29 cellular contexts compared by ENCODE assay signal in genomic region chr2:9266711-9267110, GRCh38.
DNase-seq lines count a peak whose midpoint lies in the region; ATAC-seq and TF ChIP-seq lines count a peak whose summit lies in the region.
"Had no signal": no experiment of that assay in that cellular context is flagged by ENCODE, and none has a peak within 500 bp of the region (broad histone marks: within the 10 kb centered on the region; RNA-seq: fewer than 3 reads in every experiment).

No MANE protein-coding gene starts in this region.

- in situ Hi-C loops in astrocyte of the cerebellum (cut with HindIII; ENCODE audit: low sequenced_read_pairs): no loop called here

- TF ChIP-seq RAD21 in SK-N-SH (IDR thresholded peaks at IDR 0.05; ENCODE audit: low read length): no peak

- POLR2A ChIA-PET in SK-N-SH (lab: Yijun Ruan, JAX): no interaction called here
- POLR2A ChIA-PET in activated CD4-positive, alpha-beta memory T cell treated with anti-CD3 and anti-CD28 coated beads for 36 hours (lab: Charles Lee): no interaction called here

- no peak overlapping the region for H3K4me2 ChIP-seq in SK-N-SH
- H3K4me2 ChIP-seq: hepatocyte, KMS-11 had no signal

- H3K9me2 ChIP-seq in SK-N-SH: no peaks in the 10 kb centered on the region

- WGBS in SK-N-SH (ENCODE audit: low lambda C conversion rate): 88% methylated on average over 5 of the region's 5 CpGs

- H2AFZ ChIP-seq in SK-N-SH (ENCODE audit: low read depth): no peak overlapping the region
- H2AFZ ChIP-seq: hepatocyte had no signal

- no peaks in the 10 kb centered on the region for H3K27me3 Mint-ChIP-seq in osteocyte (ENCODE audit: unreplicated experiment)
- H3K27me3 Mint-ChIP-seq in activated CD4-positive, alpha-beta memory T cell treated with anti-CD3 and anti-CD28 coated beads for 36 hours: peaks cover 3% of the 10 kb centered on the region
- H3K27me3 Mint-ChIP-seq: stimulated activated naive B cell treated with anti-CD40 and anti-IgM and Interleukin-4, amounts not matched to agents 10 μg/mL and 1 μg/mL and 100 μg/mL, for 72 hours; type B pancreatic cell had no signal

- no peaks in the 10 kb centered on the region for H3K27me3 ChIP-seq in SK-N-SH (ENCODE audit: insufficient read depth)
- H3K27me3 ChIP-seq: gastroesophageal sphincter, hepatocyte, ovary had no signal

- peaks cover 0 to 19% of the 10 kb centered on the region in 2 experiments for H3K36me3 ChIP-seq in SK-N-SH (replicated peaks in 1 of 2; ENCODE audit: control insufficient read depth in 1 of 2, insufficient read depth in 2 of 2, low read length in 1 of 2)
- H3K36me3 ChIP-seq: gastroesophageal sphincter, ovary had no signal

- intact Hi-C loops in activated CD4-positive, alpha-beta memory T cell treated with anti-CD3 and anti-CD28 coated beads for 36 hours (cut with micrococcal nuclease): no loop called here

- TF ChIP-seq POLR2A in NB4 (IDR thresholded peaks at IDR 0.05; ENCODE audit: extremely low read depth, insufficient read length): no peak

- no peak for ATAC-seq in SK-N-SH treated with all-trans-retinoic acid at 6 μM for 48 hours
- no peak for ATAC-seq in HG02885 (IDR thresholded peaks at IDR 0.05; ENCODE audit: poor library complexity, unreplicated experiment)
- ATAC-seq: activated naive CD8-positive, alpha-beta T cell treated with anti-CD3 and anti-CD28 coated beads, Interleukin-2, amount 50 U/mL, for 24 hours; gastroesophageal sphincter; natural killer cell treated with Interleukin-12 subunit alpha and Interleukin-12 subunit beta and Interleukin-15 and Interleukin-18, amount 100 ng/mL, for 72 hours; stimulated activated naive B cell treated with anti-CD40 and anti-IgM and Interleukin-4, amounts not matched to agents 10 μg/mL and 1 μg/mL and 100 μg/mL, for 72 hours had no signal

- H3K4me3 ChIP-seq in SK-N-SH (ENCODE audit: low read depth in 2 of 2, low read length in 1 of 2) (no peak overlapping the region), NB4 (ENCODE audit: low read depth, low read length) (no peak overlapping the region), astrocyte of the cerebellum (ENCODE audit: low read depth, low read length) (no peak overlapping the region)
- H3K4me3 ChIP-seq: gastroesophageal sphincter, hepatocyte, ovary had no signal

- peaks cover 5% of the 10 kb centered on the region for H3K36me3 Mint-ChIP-seq in osteocyte (ENCODE audit: unreplicated experiment)
- H3K36me3 Mint-ChIP-seq in activated CD4-positive, alpha-beta memory T cell treated with anti-CD3 and anti-CD28 coated beads for 36 hours: no peaks in the 10 kb centered on the region
- H3K36me3 Mint-ChIP-seq: CD4-positive, alpha-beta memory T cell; natural killer cell treated with Interleukin-12 subunit alpha and Interleukin-12 subunit beta and Interleukin-15 and Interleukin-18, amount 100 ng/mL, for 72 hours; stimulated activated naive B cell treated with anti-CD40 and anti-IgM and Interleukin-4, amounts not matched to agents 10 μg/mL and 1 μg/mL and 100 μg/mL, for 72 hours had no signal

- TF ChIP-seq EP300 in SK-N-SH (IDR thresholded peaks at IDR 0.05; ENCODE audit: borderline replicate concordance in 1 of 2, low read depth in 1 of 2, low read length in 1 of 2): no peak

- H3F3A ChIP-seq in SK-N-SH (replicated peaks; ENCODE audit: insufficient read depth): peaks cover 11% of the 10 kb centered on the region

- no peak overlapping the region for H3K4me3 Mint-ChIP-seq in osteocyte (ENCODE audit: unreplicated experiment)
- H3K4me3 Mint-ChIP-seq in activated CD4-positive, alpha-beta memory T cell treated with anti-CD3 and anti-CD28 coated beads for 36 hours: no peak overlapping the region
- H3K4me3 Mint-ChIP-seq: activated naive CD8-positive, alpha-beta T cell treated with anti-CD3 and anti-CD28 coated beads, Interleukin-2, amount 50 U/mL, for 24 hours; CD4-positive, alpha-beta memory T cell; natural killer cell treated with Interleukin-12 subunit alpha and Interleukin-12 subunit beta and Interleukin-15 and Interleukin-18, amount 100 ng/mL, for 72 hours; stimulated activated naive B cell treated with anti-CD40 and anti-IgM and Interleukin-4, amounts not matched to agents 10 μg/mL and 1 μg/mL and 100 μg/mL, for 72 hours; type B pancreatic cell had no signal

- no peaks in the 10 kb centered on the region for H3K9me3 ChIP-seq in SK-N-SH
- H3K9me3 ChIP-seq: gastroesophageal sphincter, ovary had no signal

- H3K27ac ChIP-seq in SK-N-SH (ENCODE audit: low read depth in 2 of 2, low read length in 1 of 2): peak overlapping the region; percentile 12 to 20; a peak in 3 of 4 replicates
- H3K27ac ChIP-seq: gastroesophageal sphincter, hepatocyte, KMS-11, ovary had no signal

- H3K27ac Mint-ChIP-seq in osteocyte (ENCODE audit: unreplicated experiment): peak overlapping the region; percentile 72
- H3K27ac Mint-ChIP-seq in activated CD4-positive, alpha-beta memory T cell treated with anti-CD3 and anti-CD28 coated beads for 36 hours: no peak overlapping the region
- H3K27ac Mint-ChIP-seq: activated naive CD8-positive, alpha-beta T cell treated with anti-CD3 and anti-CD28 coated beads, Interleukin-2, amount 50 U/mL, for 24 hours; CD4-positive, alpha-beta memory T cell; natural killer cell treated with Interleukin-12 subunit alpha and Interleukin-12 subunit beta and Interleukin-15 and Interleukin-18, amount 100 ng/mL, for 72 hours; stimulated activated naive B cell treated with anti-CD40 and anti-IgM and Interleukin-4, amounts not matched to agents 10 μg/mL and 1 μg/mL and 100 μg/mL, for 72 hours; type B pancreatic cell had no signal

- H4K20me1 ChIP-seq in SK-N-SH (ENCODE audit: insufficient read depth): peaks cover 48% of the 10 kb centered on the region

- no peak overlapping the region for H3K9ac ChIP-seq in SK-N-SH
- H3K9ac ChIP-seq: KMS-11 had no signal

- CTCF ChIA-PET in SK-N-SH (lab: Yijun Ruan, JAX): interaction anchor here (0.8 to 1.2 kb wide), 4 partner anchors 11 to 120 kb away, joined by 3 to 4 read pairs (median 3); no protein-coding TSS in a partner anchor
- CTCF ChIA-PET in activated CD4-positive, alpha-beta memory T cell treated with anti-CD3 and anti-CD28 coated beads for 36 hours (lab: Charles Lee): no interaction called here

- TF ChIP-seq CTCF in SK-N-SH (IDR thresholded peaks at IDR 0.05) (no peak), NB4 (IDR thresholded peaks at IDR 0.05; ENCODE audit: low read depth, low read length) (no peak), astrocyte of the cerebellum (IDR thresholded peaks at IDR 0.05; ENCODE audit: low read depth, low read length, missing control alignments) (no peak), osteocyte (IDR thresholded peaks at IDR 0.05) (no peak)

- DNase-seq in SK-N-SH (no peak), NB4 (ENCODE audit: low read depth) (peak; percentile 49), astrocyte of the cerebellum (ENCODE audit: low read depth) (peak; percentile 67), osteocyte (ENCODE audit: extremely low spot score, unreplicated experiment) (no peak), HUDEP-2 (lab: John Stamatoyannopoulos, UW; ENCODE audit: unreplicated experiment in 76 of 76) (no peak)
- no peak for DNase-seq in activated CD4-positive, alpha-beta memory T cell treated with anti-CD3 and anti-CD28 coated beads for 36 hours
- DNase-seq: 8988T; activated CD4-positive, CD25-positive, alpha-beta regulatory T cell; activated gamma-delta T cell treated with Interleukin-2 at 50 U/mL for 16 hours; activated naive CD8-positive, alpha-beta T cell treated with anti-CD3 and anti-CD28 coated beads, Interleukin-2, amount 50 U/mL, for 24 hours; activated T-cell treated with anti-CD3 and anti-CD28 coated beads, Interleukin-2, amount 50 U/mL, for 48 hours; AML-193; CD4-positive, alpha-beta memory T cell; NCI-H1436; NCI-H2081 treated with DMSO at 0.1 percent for 48 hours; NCI-H2227 treated with DMSO at 0.1 percent for 48 hours; NCI-H526; NK-92 treated with Interleukin-12 subunit alpha and Interleukin-12 subunit beta, amount 100 ng/mL, for 24 hours; ovary; stimulated activated naive B cell treated with anti-CD40 and anti-IgM and Interleukin-4, amounts not matched to agents 10 μg/mL and 1 μg/mL and 100 μg/mL, for 72 hours; substantia nigra; T-helper 1 cell had no signal

- H3K79me2 ChIP-seq in SK-N-SH (ENCODE audit: insufficient read depth): peaks cover 100% of the 10 kb centered on the region

- H3K4me1 Mint-ChIP-seq in osteocyte (ENCODE audit: unreplicated experiment): peaks cover 84% of the 10 kb centered on the region
- no peaks in the 10 kb centered on the region for H3K4me1 Mint-ChIP-seq in activated CD4-positive, alpha-beta memory T cell treated with anti-CD3 and anti-CD28 coated beads for 36 hours (ENCODE audit: low read depth)
- H3K4me1 Mint-ChIP-seq: activated naive CD8-positive, alpha-beta T cell treated with anti-CD3 and anti-CD28 coated beads, Interleukin-2, amount 50 U/mL, for 24 hours had no signal

- peaks cover 1% of the 10 kb centered on the region for H3K9me3 Mint-ChIP-seq in osteocyte (ENCODE audit: unreplicated experiment)
- no peaks in the 10 kb centered on the region for H3K9me3 Mint-ChIP-seq in activated CD4-positive, alpha-beta memory T cell treated with anti-CD3 and anti-CD28 coated beads for 36 hours
- H3K9me3 Mint-ChIP-seq: activated naive CD8-positive, alpha-beta T cell treated with anti-CD3 and anti-CD28 coated beads, Interleukin-2, amount 50 U/mL, for 24 hours; CD4-positive, alpha-beta memory T cell; natural killer cell treated with Interleukin-12 subunit alpha and Interleukin-12 subunit beta and Interleukin-15 and Interleukin-18, amount 100 ng/mL, for 72 hours; stimulated activated naive B cell treated with anti-CD40 and anti-IgM and Interleukin-4, amounts not matched to agents 10 μg/mL and 1 μg/mL and 100 μg/mL, for 72 hours; type B pancreatic cell had no signal

- peaks cover 26 to 51% of the 10 kb centered on the region in 2 experiments; a peak in 3 of 4 replicates for H3K4me1 ChIP-seq in SK-N-SH (ENCODE audit: control insufficient read depth in 1 of 2, insufficient read depth in 2 of 2, low read depth in 1 of 2, low read length in 1 of 2)

TF ChIP-seq in SK-N-SH, 30 proteins besides CTCF, POLR2A, EP300 and RAD21:
- no peak for TF ChIP-seq POLR2AphosphoS5 (IDR thresholded peaks at IDR 0.05; ENCODE audit: low read depth, low read length)
- TF ChIP-seq NFIC (IDR thresholded peaks at IDR 0.05; ENCODE audit: borderline replicate concordance): peak; percentile 9; the same call in 1 of the 2 replicates
- no peak for TF ChIP-seq YY1 (IDR thresholded peaks at IDR 0.05; ENCODE audit: low read depth)

TF ChIP-seq in SK-N-SH treated with all-trans-retinoic acid at 6 μM for 48 hours, 23 proteins besides CTCF, POLR2A, EP300 and RAD21 (continues in another document):
- no peak for TF ChIP-seq SNAI2 (CRISPR knock-in tag; IDR thresholded peaks at IDR 0.05)
- no peak for TF ChIP-seq TOX (CRISPR knock-in tag; IDR thresholded peaks at IDR 0.05; ENCODE audit: borderline replicate concordance)
- TF ChIP-seq CSDC2 (CRISPR knock-in tag; IDR thresholded peaks at IDR 0.05): no peak
- no peak for TF ChIP-seq ESRRG (CRISPR knock-in tag; IDR thresholded peaks at IDR 0.05)
- no peak for TF ChIP-seq ZNF8 (CRISPR knock-in tag; IDR thresholded peaks at IDR 0.05)
- no peak for TF ChIP-seq BACH2 (CRISPR knock-in tag; IDR thresholded peaks at IDR 0.05; ENCODE audit: borderline replicate concordance)

Comparison
In these comparisons a context has a peak if more than half of its experiments do, and no peak if none do; other contexts are left out.
1. DNase-seq: peak in NB4 (single experiment) and astrocyte of the cerebellum (single experiment); none in SK-N-SH (single experiment), osteocyte (single experiment), activated CD4-positive, alpha-beta memory T cell treated with anti-CD3 and anti-CD28 coated beads for 36 hours (single experiment) and HUDEP-2 (0 of 76).